1 cellular context compared by ENCODE assay signal in genomic region chr18:2655153-2655953, GRCh38.
TF ChIP-seq lines count a peak whose summit lies in the region.

Gene SMCHD1 (plus strand): TSS chr18:2655726. CDS start chr18:2656076, 350 bp downstream.

TF ChIP-seq in HepG2, 621 proteins besides CTCF, POLR2A, EP300 and RAD21 (continued from another document and continues in another):
- TF ChIP-seq ZNF740 (CRISPR knock-in tag; IDR thresholded peaks at IDR 0.05), result 0 out of 2 replicates have a peak, but pooled peaks have one; percentile 6
- TF ChIP-seq, protein P1, sequence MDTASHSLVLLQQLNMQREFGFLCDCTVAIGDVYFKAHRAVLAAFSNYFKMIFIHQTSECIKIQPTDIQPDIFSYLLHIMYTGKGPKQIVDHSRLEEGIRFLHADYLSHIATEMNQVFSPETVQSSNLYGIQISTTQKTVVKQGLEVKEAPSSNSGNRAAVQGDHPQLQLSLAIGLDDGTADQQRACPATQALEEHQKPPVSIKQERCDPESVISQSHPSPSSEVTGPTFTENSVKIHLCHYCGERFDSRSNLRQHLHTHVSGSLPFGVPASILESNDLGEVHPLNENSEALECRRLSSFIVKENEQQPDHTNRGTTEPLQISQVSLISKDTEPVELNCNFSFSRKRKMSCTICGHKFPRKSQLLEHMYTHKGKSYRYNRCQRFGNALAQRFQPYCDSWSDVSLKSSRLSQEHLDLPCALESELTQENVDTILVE (CRISPR knock-in tag; IDR thresholded peaks at IDR 0.05), result peak; percentile 93
- TF ChIP-seq MBD4 (IDR thresholded peaks at IDR 0.05; ENCODE audit: borderline replicate concordance, low read length), result no peak
- peak; percentile 60; the same call in 1 of the 2 replicates for TF ChIP-seq ZNF205 (CRISPR knock-in tag; IDR thresholded peaks at IDR 0.05)
- TF ChIP-seq ARHGAP35 (CRISPR knock-in tag; IDR thresholded peaks at IDR 0.05; ENCODE audit: borderline replicate concordance), result peak; percentile 49
- TF ChIP-seq ZNF709 (CRISPR knock-in tag; IDR thresholded peaks at IDR 0.05), result peak; percentile 78
- TF ChIP-seq ZNF562 (CRISPR knock-in tag; IDR thresholded peaks at IDR 0.05; ENCODE audit: borderline replicate concordance), result peak; percentile 42; the same call in 1 of the 2 replicates
- TF ChIP-seq TGIF2 (CRISPR knock-in tag; IDR thresholded peaks at IDR 0.05), result no peak
- TF ChIP-seq MXI1 (IDR thresholded peaks at IDR 0.05; ENCODE audit: borderline replicate concordance, low read depth, low read length), result peak; percentile 66; the same call in 2 of the 3 replicates
- no peak for TF ChIP-seq GTF2F1 (IDR thresholded peaks at IDR 0.05; ENCODE audit: low read length)
- TF ChIP-seq, protein P2, sequence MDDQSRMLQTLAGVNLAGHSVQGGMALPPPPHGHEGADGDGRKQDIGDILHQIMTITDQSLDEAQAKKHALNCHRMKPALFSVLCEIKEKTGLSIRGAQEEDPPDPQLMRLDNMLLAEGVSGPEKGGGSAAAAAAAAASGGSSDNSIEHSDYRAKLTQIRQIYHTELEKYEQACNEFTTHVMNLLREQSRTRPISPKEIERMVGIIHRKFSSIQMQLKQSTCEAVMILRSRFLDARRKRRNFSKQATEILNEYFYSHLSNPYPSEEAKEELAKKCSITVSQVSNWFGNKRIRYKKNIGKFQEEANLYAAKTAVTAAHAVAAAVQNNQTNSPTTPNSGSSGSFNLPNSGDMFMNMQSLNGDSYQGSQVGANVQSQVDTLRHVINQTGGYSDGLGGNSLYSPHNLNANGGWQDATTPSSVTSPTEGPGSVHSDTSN (CRISPR knock-in tag; IDR thresholded peaks at IDR 0.05; ENCODE audit: borderline replicate concordance), result no peak; the same call in 1 of the 2 replicates
- peak; percentile 58; the same call in 1 of the 2 replicates for TF ChIP-seq CENPT (CRISPR knock-in tag; IDR thresholded peaks at IDR 0.05; ENCODE audit: low read depth)
- TF ChIP-seq RBM39 (IDR thresholded peaks at IDR 0.05; ENCODE audit: low read depth, low read length, poor library complexity, severe bottlenecking), result peak; percentile 96
- TF ChIP-seq ZNF335 (CRISPR knock-in tag; IDR thresholded peaks at IDR 0.05), result 0 out of 2 replicates have a peak, but pooled peaks have one; percentile 59
- peak; percentile 48; the same call in 1 of the 2 replicates for TF ChIP-seq BORCS8-MEF2B (CRISPR knock-in tag; IDR thresholded peaks at IDR 0.05)
- TF ChIP-seq KDM1A (CRISPR knock-in tag; IDR thresholded peaks at IDR 0.05), result no peak
- TF ChIP-seq ZBTB21 (CRISPR knock-in tag; IDR thresholded peaks at IDR 0.05), result peak; percentile 94
- no peak for TF ChIP-seq PRPF4 (IDR thresholded peaks at IDR 0.05; ENCODE audit: low read depth, low read length, poor library complexity, severe bottlenecking)
- 0 out of 2 replicates have a peak, but pooled peaks have one; percentile 18 for TF ChIP-seq FOXP4 (CRISPR knock-in tag; IDR thresholded peaks at IDR 0.05)
- TF ChIP-seq NCOA1 (CRISPR knock-in tag; IDR thresholded peaks at IDR 0.05), result peak; percentile 73; the same call in 1 of the 2 replicates
- peak; percentile 5; the same call in 1 of the 2 replicates for TF ChIP-seq NR2F2 (IDR thresholded peaks at IDR 0.05; ENCODE audit: borderline replicate concordance, low read depth)
- peak; percentile 73; the same call in 1 of the 2 replicates for TF ChIP-seq ZNF724P (CRISPR knock-in tag; IDR thresholded peaks at IDR 0.05; ENCODE audit: borderline replicate concordance)
- no peak for TF ChIP-seq NR2F6 (IDR thresholded peaks at IDR 0.05)
- no peak; the same call in 1 of the 2 replicates for TF ChIP-seq NR2F6 (CRISPR knock-in tag; IDR thresholded peaks at IDR 0.05)
- TF ChIP-seq ZFP90 (CRISPR knock-in tag; IDR thresholded peaks at IDR 0.05; ENCODE audit: borderline replicate concordance), result peak; percentile 17; the same call in 1 of the 2 replicates
- TF ChIP-seq ZNF614 (CRISPR knock-in tag; IDR thresholded peaks at IDR 0.05; ENCODE audit: borderline replicate concordance), result 0 out of 2 replicates have a peak, but pooled peaks have one; percentile 7
- peak; percentile 76; the same call in 1 of the 2 replicates for TF ChIP-seq HNRNPL (IDR thresholded peaks at IDR 0.05; ENCODE audit: low read depth, low read length)
- TF ChIP-seq POGZ (CRISPR knock-in tag; IDR thresholded peaks at IDR 0.05), result peak; percentile 41; the same call in 1 of the 2 replicates
- 0 out of 2 replicates have a peak, but pooled peaks have one; percentile 48 for TF ChIP-seq FOXM1 (CRISPR knock-in tag; IDR thresholded peaks at IDR 0.05)
- TF ChIP-seq, protein P3, sequence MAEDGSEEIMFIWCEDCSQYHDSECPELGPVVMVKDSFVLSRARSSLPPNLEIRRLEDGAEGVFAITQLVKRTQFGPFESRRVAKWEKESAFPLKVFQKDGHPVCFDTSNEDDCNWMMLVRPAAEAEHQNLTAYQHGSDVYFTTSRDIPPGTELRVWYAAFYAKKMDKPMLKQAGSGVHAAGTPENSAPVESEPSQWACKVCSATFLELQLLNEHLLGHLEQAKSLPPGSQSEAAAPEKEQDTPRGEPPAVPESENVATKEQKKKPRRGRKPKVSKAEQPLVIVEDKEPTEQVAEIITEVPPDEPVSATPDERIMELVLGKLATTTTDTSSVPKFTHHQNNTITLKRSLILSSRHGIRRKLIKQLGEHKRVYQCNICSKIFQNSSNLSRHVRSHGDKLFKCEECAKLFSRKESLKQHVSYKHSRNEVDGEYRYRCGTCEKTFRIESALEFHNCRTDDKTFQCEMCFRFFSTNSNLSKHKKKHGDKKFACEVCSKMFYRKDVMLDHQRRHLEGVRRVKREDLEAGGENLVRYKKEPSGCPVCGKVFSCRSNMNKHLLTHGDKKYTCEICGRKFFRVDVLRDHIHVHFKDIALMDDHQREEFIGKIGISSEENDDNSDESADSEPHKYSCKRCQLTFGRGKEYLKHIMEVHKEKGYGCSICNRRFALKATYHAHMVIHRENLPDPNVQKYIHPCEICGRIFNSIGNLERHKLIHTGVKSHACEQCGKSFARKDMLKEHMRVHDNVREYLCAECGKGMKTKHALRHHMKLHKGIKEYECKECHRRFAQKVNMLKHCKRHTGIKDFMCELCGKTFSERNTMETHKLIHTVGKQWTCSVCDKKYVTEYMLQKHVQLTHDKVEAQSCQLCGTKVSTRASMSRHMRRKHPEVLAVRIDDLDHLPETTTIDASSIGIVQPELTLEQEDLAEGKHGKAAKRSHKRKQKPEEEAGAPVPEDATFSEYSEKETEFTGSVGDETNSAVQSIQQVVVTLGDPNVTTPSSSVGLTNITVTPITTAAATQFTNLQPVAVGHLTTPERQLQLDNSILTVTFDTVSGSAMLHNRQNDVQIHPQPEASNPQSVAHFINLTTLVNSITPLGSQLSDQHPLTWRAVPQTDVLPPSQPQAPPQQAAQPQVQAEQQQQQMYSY (CRISPR knock-in tag; IDR thresholded peaks at IDR 0.05), result 0 out of 2 replicates have a peak, but pooled peaks have one; percentile 27
- TF ChIP-seq NFE2 (CRISPR knock-in tag; IDR thresholded peaks at IDR 0.05), result no peak
- TF ChIP-seq MYC (CRISPR knock-in tag; IDR thresholded peaks at IDR 0.05; ENCODE audit: borderline replicate concordance), result peak; percentile 98
- TF ChIP-seq ZNF615 (CRISPR knock-in tag; IDR thresholded peaks at IDR 0.05; ENCODE audit: borderline replicate concordance), result peak; percentile 69; the same call in 1 of the 2 replicates
- TF ChIP-seq ZNF629 (CRISPR knock-in tag; conservative IDR thresholded peaks at IDR 0.05), result peak; percentile 33; the same call in 1 of the 2 replicates
- TF ChIP-seq JARID2 (CRISPR knock-in tag; IDR thresholded peaks at IDR 0.05; ENCODE audit: insufficient replicate concordance), result no peak
- TF ChIP-seq ZNF639 (CRISPR knock-in tag; conservative IDR thresholded peaks at IDR 0.05), result peak; percentile 16; the same call in 1 of the 2 replicates
- TF ChIP-seq RBFOX2 (IDR thresholded peaks at IDR 0.05; ENCODE audit: low read depth, low read length), result peak; percentile 94
- peak; percentile 25 for TF ChIP-seq DBP (CRISPR knock-in tag; IDR thresholded peaks at IDR 0.05; ENCODE audit: not compliant biosample characterization)
- peak; percentile 91 for TF ChIP-seq NR2C2 (CRISPR knock-in tag; IDR thresholded peaks at IDR 0.05; ENCODE audit: borderline replicate concordance)
- TF ChIP-seq SP1 (IDR thresholded peaks at IDR 0.05), result no peak
- TF ChIP-seq SP1 (CRISPR knock-in tag; IDR thresholded peaks at IDR 0.05), result no peak
- peak; percentile 57 for TF ChIP-seq SKI (IDR thresholded peaks at IDR 0.05; ENCODE audit: partially characterized antibody)
- no peak for TF ChIP-seq RFXANK (CRISPR knock-in tag; IDR thresholded peaks at IDR 0.05)
- TF ChIP-seq, protein P4, sequence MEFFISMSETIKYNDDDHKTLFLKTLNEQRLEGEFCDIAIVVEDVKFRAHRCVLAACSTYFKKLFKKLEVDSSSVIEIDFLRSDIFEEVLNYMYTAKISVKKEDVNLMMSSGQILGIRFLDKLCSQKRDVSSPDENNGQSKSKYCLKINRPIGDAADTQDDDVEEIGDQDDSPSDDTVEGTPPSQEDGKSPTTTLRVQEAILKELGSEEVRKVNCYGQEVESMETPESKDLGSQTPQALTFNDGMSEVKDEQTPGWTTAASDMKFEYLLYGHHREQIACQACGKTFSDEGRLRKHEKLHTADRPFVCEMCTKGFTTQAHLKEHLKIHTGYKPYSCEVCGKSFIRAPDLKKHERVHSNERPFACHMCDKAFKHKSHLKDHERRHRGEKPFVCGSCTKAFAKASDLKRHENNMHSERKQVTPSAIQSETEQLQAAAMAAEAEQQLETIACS (CRISPR knock-in tag; IDR thresholded peaks at IDR 0.05), result peak; percentile 90
- TF ChIP-seq MNT (IDR thresholded peaks at IDR 0.05), result 0 out of 2 replicates have a peak, but pooled peaks have one; percentile 13
- peak; percentile 74; the same call in 1 of the 2 replicates for TF ChIP-seq ZNF343 (CRISPR knock-in tag; IDR thresholded peaks at IDR 0.05)
- no peak for TF ChIP-seq TFAP4 (IDR thresholded peaks at IDR 0.05; ENCODE audit: borderline replicate concordance, low read depth)
- 0 out of 2 replicates have a peak, but pooled peaks have one; percentile 31 for TF ChIP-seq ZFYVE20 (CRISPR knock-in tag; IDR thresholded peaks at IDR 0.05; ENCODE audit: borderline replicate concordance, low read depth)
- TF ChIP-seq ARID3A (IDR thresholded peaks at IDR 0.05; ENCODE audit: low read depth, low read length), result no peak
